1 cellular context compared by ENCODE assay signal in genomic region chr4:126954537-126955291, GRCh38.
A peak's percentile ranks its signal among the peaks of the same experiment; 100 is the strongest.
TF ChIP-seq lines count a peak whose summit lies in the region.

No MANE protein-coding gene starts in this region.

TF ChIP-seq in K562, 482 proteins besides CTCF, POLR2A, EP300 and RAD21 (continued from another document and continues in another):
- peak in 1 of 2 experiments; percentile 66 for TF ChIP-seq AFF1 (IDR thresholded peaks at IDR 0.05; ENCODE audit: low read depth in 1 of 2, partially characterized antibody in 2 of 2)
- TF ChIP-seq, protein P1, sequence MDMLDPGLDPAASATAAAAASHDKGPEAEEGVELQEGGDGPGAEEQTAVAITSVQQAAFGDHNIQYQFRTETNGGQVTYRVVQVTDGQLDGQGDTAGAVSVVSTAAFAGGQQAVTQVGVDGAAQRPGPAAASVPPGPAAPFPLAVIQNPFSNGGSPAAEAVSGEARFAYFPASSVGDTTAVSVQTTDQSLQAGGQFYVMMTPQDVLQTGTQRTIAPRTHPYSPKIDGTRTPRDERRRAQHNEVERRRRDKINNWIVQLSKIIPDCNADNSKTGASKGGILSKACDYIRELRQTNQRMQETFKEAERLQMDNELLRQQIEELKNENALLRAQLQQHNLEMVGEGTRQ (CRISPR knock-in tag; IDR thresholded peaks at IDR 0.05), result peak; percentile 79
- 0 out of 4 replicates have a peak, but pooled peaks of 1 of the 2 experiments have one; percentile 34 for TF ChIP-seq ZNF318 (IDR thresholded peaks at IDR 0.05; ENCODE audit: borderline replicate concordance in 1 of 2, low read depth in 1 of 2)
- 0 out of 2 replicates have a peak, but pooled peaks have one; percentile 22 for TF ChIP-seq SMARCE1 (IDR thresholded peaks at IDR 0.05)
- TF ChIP-seq MAFG (tag; conservative IDR thresholded peaks at IDR 0.05), result no peak
- TF ChIP-seq, protein P2, sequence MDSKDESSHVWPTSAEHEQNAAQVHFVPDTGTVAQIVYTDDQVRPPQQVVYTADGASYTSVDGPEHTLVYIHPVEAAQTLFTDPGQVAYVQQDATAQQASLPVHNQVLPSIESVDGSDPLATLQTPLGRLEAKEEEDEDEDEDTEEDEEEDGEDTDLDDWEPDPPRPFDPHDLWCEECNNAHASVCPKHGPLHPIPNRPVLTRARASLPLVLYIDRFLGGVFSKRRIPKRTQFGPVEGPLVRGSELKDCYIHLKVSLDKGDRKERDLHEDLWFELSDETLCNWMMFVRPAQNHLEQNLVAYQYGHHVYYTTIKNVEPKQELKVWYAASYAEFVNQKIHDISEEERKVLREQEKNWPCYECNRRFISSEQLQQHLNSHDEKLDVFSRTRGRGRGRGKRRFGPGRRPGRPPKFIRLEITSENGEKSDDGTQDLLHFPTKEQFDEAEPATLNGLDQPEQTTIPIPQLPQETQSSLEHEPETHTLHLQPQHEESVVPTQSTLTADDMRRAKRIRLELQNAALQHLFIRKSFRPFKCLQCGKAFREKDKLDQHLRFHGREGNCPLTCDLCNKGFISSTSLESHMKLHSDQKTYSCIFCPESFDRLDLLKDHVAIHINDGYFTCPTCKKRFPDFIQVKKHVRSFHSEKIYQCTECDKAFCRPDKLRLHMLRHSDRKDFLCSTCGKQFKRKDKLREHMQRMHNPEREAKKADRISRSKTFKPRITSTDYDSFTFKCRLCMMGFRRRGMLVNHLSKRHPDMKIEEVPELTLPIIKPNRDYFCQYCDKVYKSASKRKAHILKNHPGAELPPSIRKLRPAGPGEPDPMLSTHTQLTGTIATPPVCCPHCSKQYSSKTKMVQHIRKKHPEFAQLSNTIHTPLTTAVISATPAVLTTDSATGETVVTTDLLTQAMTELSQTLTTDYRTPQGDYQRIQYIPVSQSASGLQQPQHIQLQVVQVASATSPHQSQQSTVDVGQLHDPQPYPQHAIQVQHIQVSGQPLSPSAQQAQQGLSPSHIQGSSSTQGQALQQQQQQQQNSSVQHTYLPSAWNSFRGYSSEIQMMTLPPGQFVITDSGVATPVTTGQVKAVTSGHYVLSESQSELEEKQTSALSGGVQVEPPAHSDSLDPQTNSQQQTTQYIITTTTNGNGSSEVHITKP (IDR thresholded peaks at IDR 0.05; ENCODE audit: partially characterized antibody), result peak; percentile 56
- TF ChIP-seq FOSL1 (tag; conservative IDR thresholded peaks at IDR 0.05), result peak; percentile 52
- TF ChIP-seq ELF1 (tag; IDR thresholded peaks at IDR 0.05), result peak; percentile 44; the same call in 1 of the 2 replicates
- TF ChIP-seq TOE1 (IDR thresholded peaks at IDR 0.05; ENCODE audit: borderline replicate concordance), result peak; percentile 36; the same call in 1 of the 2 replicates
- TF ChIP-seq TOE1 (CRISPR knock-in tag; IDR thresholded peaks at IDR 0.05; ENCODE audit: borderline replicate concordance, low read depth), result no peak
- peak in 1 of 2 experiments; percentile 27; a peak in 3 of 4 replicates for TF ChIP-seq MNT (conservative IDR thresholded peaks at IDR 0.05)
- 0 out of 2 replicates have a peak, but pooled peaks have one; percentile 5 for TF ChIP-seq MITF (IDR thresholded peaks at IDR 0.05)
- TF ChIP-seq NR2F6 (CRISPR knock-in tag; IDR thresholded peaks at IDR 0.05), result no peak
- 0 out of 4 replicates have a peak, but pooled peaks of 1 of the 2 experiments have one; percentile 17 for TF ChIP-seq RCOR1 (IDR thresholded peaks at IDR 0.05; ENCODE audit: borderline replicate concordance in 1 of 2, low read depth in 2 of 2, low read length in 2 of 2)
- no peak for TF ChIP-seq ZSCAN29 (IDR thresholded peaks at IDR 0.05)
- TF ChIP-seq BMI1 (IDR thresholded peaks at IDR 0.05; ENCODE audit: low read length), result no peak
- TF ChIP-seq CBFA2T3 (IDR thresholded peaks at IDR 0.05), result 0 out of 2 replicates have a peak, but pooled peaks have one; percentile 10
- 0 out of 2 replicates have a peak, but pooled peaks have one; percentile 4 for TF ChIP-seq NFIC (IDR thresholded peaks at IDR 0.05)
- TF ChIP-seq, protein P3, sequence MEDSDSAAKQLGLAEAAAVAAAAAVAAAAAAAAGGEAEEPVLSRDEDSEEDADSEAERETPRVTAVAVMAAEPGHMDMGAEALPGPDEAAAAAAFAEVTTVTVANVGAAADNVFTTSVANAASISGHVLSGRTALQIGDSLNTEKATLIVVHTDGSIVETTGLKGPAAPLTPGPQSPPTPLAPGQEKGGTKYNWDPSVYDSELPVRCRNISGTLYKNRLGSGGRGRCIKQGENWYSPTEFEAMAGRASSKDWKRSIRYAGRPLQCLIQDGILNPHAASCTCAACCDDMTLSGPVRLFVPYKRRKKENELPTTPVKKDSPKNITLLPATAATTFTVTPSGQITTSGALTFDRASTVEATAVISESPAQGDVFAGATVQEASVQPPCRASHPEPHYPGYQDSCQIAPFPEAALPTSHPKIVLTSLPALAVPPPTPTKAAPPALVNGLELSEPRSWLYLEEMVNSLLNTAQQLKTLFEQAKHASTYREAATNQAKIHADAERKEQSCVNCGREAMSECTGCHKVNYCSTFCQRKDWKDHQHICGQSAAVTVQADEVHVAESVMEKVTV (CRISPR knock-in tag; IDR thresholded peaks at IDR 0.05), result 0 out of 2 replicates have a peak, but pooled peaks have one; percentile 23
- 0 out of 2 replicates have a peak, but pooled peaks have one; percentile 6 for TF ChIP-seq NFE2 (IDR thresholded peaks at IDR 0.05; ENCODE audit: low read depth)
- no peak for TF ChIP-seq PTBP1 (IDR thresholded peaks at IDR 0.05; ENCODE audit: low read depth, low read length)
- TF ChIP-seq ARID1B (IDR thresholded peaks at IDR 0.05), result peak; percentile 27; the same call in 1 of the 2 replicates
- no peak for TF ChIP-seq TCFL5 (CRISPR knock-in tag; conservative IDR thresholded peaks at IDR 0.05)
- no peak for TF ChIP-seq ZNF197 (CRISPR knock-in tag; IDR thresholded peaks at IDR 0.05; ENCODE audit: low read depth)
